1 cellular context compared by ENCODE assay signal in the genomic region with DNA sequence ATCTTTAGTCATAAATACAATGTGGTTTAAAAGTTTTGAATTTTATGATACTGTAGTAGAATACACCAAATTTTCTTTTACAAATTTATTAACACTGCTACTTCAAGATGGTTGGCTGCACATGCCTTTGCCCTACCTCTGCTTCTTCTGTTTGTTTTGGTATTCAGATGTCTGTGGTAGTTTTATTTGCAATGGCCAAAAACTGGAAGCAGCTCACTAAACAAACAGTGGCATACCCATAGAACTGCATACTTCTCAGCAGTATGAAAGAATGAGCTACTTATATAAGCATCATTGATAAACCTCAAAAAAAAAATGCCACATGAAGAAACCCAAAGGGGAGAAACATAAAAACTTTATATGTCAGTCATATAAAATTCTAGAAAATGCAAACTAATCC.
TF ChIP-seq lines count a peak whose summit lies in the region.

No MANE protein-coding gene starts in this region.

TF ChIP-seq in A549, 52 proteins besides CTCF, POLR2A, EP300 and RAD21 (continued from another document):
- TF ChIP-seq REST (IDR thresholded peaks at IDR 0.05), result no peak
